ENCODE assay signal across 8 cellular contexts in the genomic region with DNA sequence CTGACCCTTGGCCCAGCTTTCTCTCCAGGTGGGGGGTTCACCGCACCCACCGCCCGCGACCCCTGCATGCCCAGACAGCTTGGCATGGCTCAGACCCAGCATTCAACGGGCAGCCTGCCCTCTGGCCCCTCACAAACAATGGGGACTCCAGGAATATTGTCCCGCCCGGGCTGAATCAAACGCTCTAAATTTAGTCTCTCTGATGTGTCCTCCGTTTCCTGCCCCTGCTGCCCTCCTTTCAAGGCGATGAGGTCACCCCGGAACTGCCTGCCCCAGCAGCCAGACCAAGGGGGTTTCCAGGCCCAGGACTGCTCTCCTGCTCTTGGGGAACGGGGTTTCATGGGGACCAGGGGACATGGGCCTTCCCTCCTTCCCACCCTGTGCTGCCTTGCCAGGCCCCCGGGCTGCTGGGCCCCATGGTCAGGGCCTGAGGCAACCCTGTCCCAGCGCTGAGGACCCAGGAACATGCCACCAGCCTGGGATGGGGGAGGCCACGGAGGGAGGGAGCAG. TPM values are rescaled to one million over a fixed set of nuclear protein-coding genes. Genes with fewer than 3 reads are reported as not detected.
A peak's percentile ranks its signal among the peaks of the same experiment; 100 is the strongest.
DNase-seq lines count a peak whose midpoint lies in the region; ATAC-seq and TF ChIP-seq lines count a peak whose summit lies in the region.

No MANE protein-coding gene starts in this region.

- H3K4me1 Mint-ChIP-seq in activated naive CD8-positive, alpha-beta T cell treated with anti-CD3 and anti-CD28 coated beads for 36 hours = peaks cover 24% of the 10 kb centered on the region
- peaks cover 8 to 16% of the 10 kb centered on the region in 2 donors for H3K4me1 Mint-ChIP-seq in immature natural killer cell

- H3K36me3 ChIP-seq in upper lobe of left lung = no peaks in the 10 kb centered on the region

- TF ChIP-seq EP300 in upper lobe of left lung (IDR thresholded peaks at IDR 0.05) = peak in 2 of 4 donors; percentile 32 to 71

- H3K27ac Mint-ChIP-seq in activated naive CD8-positive, alpha-beta T cell treated with anti-CD3 and anti-CD28 coated beads for 36 hours = peak overlapping the region; percentile 70
- peak overlapping the region in 3 of 6 donors; percentile 28 to 82 (median 56) for H3K27ac Mint-ChIP-seq in immature natural killer cell

- peak; percentile 86 for DNase-seq in EL
- DNase-seq in HS-5 (ENCODE audit: low read depth) = peak; percentile 24
- peak; percentile 67 for DNase-seq in activated naive CD8-positive, alpha-beta T cell treated with anti-CD3 and anti-CD28 coated beads for 36 hours
- DNase-seq in immature natural killer cell = peak; percentile 39 to 47 (median 39)
- peak in 1 of 2 donors; percentile 56 for DNase-seq in upper lobe of left lung
- DNase-seq in posterior cingulate gyrus = no peak

- H3K4me1 ChIP-seq in upper lobe of left lung = peaks cover 34 to 54% (median 40%) of the 10 kb centered on the region in 4 donors

- TF ChIP-seq POLR2A in upper lobe of left lung (IDR thresholded peaks at IDR 0.05) = no peak

- TF ChIP-seq CTCF in upper lobe of left lung (IDR thresholded peaks at IDR 0.05) = no peak

- peak overlapping the region; percentile 51 for H3K4me3 Mint-ChIP-seq in activated naive CD8-positive, alpha-beta T cell treated with anti-CD3 and anti-CD28 coated beads for 36 hours
- peak overlapping the region in 3 of 5 donors; percentile 33 to 57 (median 45) for H3K4me3 Mint-ChIP-seq in immature natural killer cell

- peaks cover 44% of the 10 kb centered on the region for H3K27me3 Mint-ChIP-seq in activated naive CD8-positive, alpha-beta T cell treated with anti-CD3 and anti-CD28 coated beads for 36 hours
- peaks cover 11 to 23% (median 12%) of the 10 kb centered on the region in 3 donors for H3K27me3 Mint-ChIP-seq in immature natural killer cell (ENCODE audit: low read depth in 3 of 3)

- WGBS in upper lobe of left lung, 2 donors = 46 to 47% methylated on average over 12 of the region's 15 CpGs

- no peaks in the 10 kb centered on the region for H3K27me3 ChIP-seq in upper lobe of left lung

- H3K9me3 Mint-ChIP-seq in activated naive CD8-positive, alpha-beta T cell treated with anti-CD3 and anti-CD28 coated beads for 36 hours = no peaks in the 10 kb centered on the region
- peaks cover 0 to 1% (median 0%) of the 10 kb centered on the region in 6 donors for H3K9me3 Mint-ChIP-seq in immature natural killer cell

- no peaks in the 10 kb centered on the region for H3K36me3 Mint-ChIP-seq in activated naive CD8-positive, alpha-beta T cell treated with anti-CD3 and anti-CD28 coated beads for 36 hours
- no peaks in the 10 kb centered on the region for H3K36me3 Mint-ChIP-seq in immature natural killer cell

- ATAC-seq in upper lobe of left lung (ENCODE audit: low FRiP score in 2 of 2) (peak in 1 of 2 donors; percentile 14), HG03025 (IDR thresholded peaks at IDR 0.05; ENCODE audit: low FRiP score, unreplicated experiment) (no peak), GM21717 (IDR thresholded peaks at IDR 0.05; ENCODE audit: unreplicated experiment) (no peak)

- H3K4me3 ChIP-seq in upper lobe of left lung = no peak overlapping the region

- no peaks in the 10 kb centered on the region for H3K9me3 ChIP-seq in upper lobe of left lung

- intact Hi-C loops in posterior cingulate gyrus (cut with DNase I) = no loop called here

- H3K27ac ChIP-seq in upper lobe of left lung = peak overlapping the region; percentile 78 to 84 (median 84)

RNA-seq across cellular contexts. Expression of a gene that starts 10.1 kb away (rescaled TPM):
- under 1 TPM; 0.35 to 0.40 TPM for total RNA-seq in activated naive CD8-positive, alpha-beta T cell treated with anti-CD3 and anti-CD28 coated beads for 36 hours
- polyA plus RNA-seq in immature natural killer cell = under 1 TPM in 2 of 3 donors, not detected in 1; 0.58 to 0.61 TPM
- 10 to 100 TPM; 15.4 to 41.7 (median 24.1) TPM for total RNA-seq in upper lobe of left lung

Comparison
In these comparisons a context has a peak if more than half of its experiments do, and no peak if none do; other contexts are left out.
1. DNase-seq: peak in EL (single experiment), HS-5 (single experiment), activated naive CD8-positive, alpha-beta T cell treated with anti-CD3 and anti-CD28 coated beads for 36 hours (single experiment) and immature natural killer cell (3 of 3); none in posterior cingulate gyrus (0 of 10).
2. RNA of a gene that starts 10.1 kb away (total RNA-seq): 15.4 to 41.7 TPM in upper lobe of left lung; 0.35 to 0.40 TPM in activated naive CD8-positive, alpha-beta T cell treated with anti-CD3 and anti-CD28 coated beads for 36 hours; every median in the first group is over 10 times any median in the second.